15 cellular contexts compared by ENCODE assay signal in genomic region chr1:226365831-226366231, GRCh38.
A peak's percentile ranks its signal among the peaks of the same experiment; 100 is the strongest.
DNase-seq lines count a peak whose midpoint lies in the region; TF ChIP-seq lines count a peak whose summit lies in the region.
"Had no signal": no experiment of that assay in that cellular context is flagged by ENCODE, and none has a peak within 500 bp of the region (broad histone marks: within the 10 kb centered on the region; RNA-seq: fewer than 3 reads in every experiment).

No MANE protein-coding gene starts in this region.

- DNase-seq in ELR (ENCODE audit: low read depth) (peak; percentile 33), amniotic epithelial cell (ENCODE audit: low read depth) (peak; percentile 16), fibroblast of pulmonary artery (ENCODE audit: low read depth) (peak; percentile 34), smooth muscle cell of the brain vasculature (ENCODE audit: low read depth, low spot score) (peak; percentile 53), NCI-H446 treated with DMSO at 0.1 percent for 48 hours (lab: John Stamatoyannopoulos, UW) (no peak), AML-193 (lab: John Stamatoyannopoulos, UW) (no peak)
- no peak for DNase-seq in stimulated activated CD4-positive, alpha-beta T cell treated with anti-CD3 and anti-CD28 coated beads, Interleukin-4, amount 100 ng/mL, for 4 hours
- DNase-seq: activated CD4-positive, alpha-beta T cell treated with anti-CD3 and anti-CD28 coated beads, Interleukin-2, amount 50 U/mL, for 4 hours; activated naive CD8-positive, alpha-beta T cell treated with anti-CD3 and anti-CD28 coated beads for 36 hours; activated T-cell treated with anti-CD3 and anti-CD28 coated beads, Interleukin-2, amount 50 U/mL, for 24 hours; cerebellar nuclear complex; glutamatergic neuron; NCI-H1105 treated with DMSO at 0.1 percent for 48 hours; NCI-H748 treated with DMSO at 0.1 percent for 48 hours; stimulated activated CD4-positive, alpha-beta T cell treated with anti-CD3 and anti-CD28 coated beads, Interleukin-2, amount 100 ng/mL, for 24 hours had no signal

- no peak for TF ChIP-seq CTCF in fibroblast of pulmonary artery (IDR thresholded peaks at IDR 0.05; ENCODE audit: low read length, missing control alignments)

- H3K4me3 ChIP-seq in fibroblast of pulmonary artery (replicated peaks; ENCODE audit: low read depth, low read length), result no peak overlapping the region

Comparison
In these comparisons a context has a peak if more than half of its experiments do, and no peak if none do; other contexts are left out.
1. DNase-seq: peak in ELR (single experiment), amniotic epithelial cell (single experiment), fibroblast of pulmonary artery (single experiment) and smooth muscle cell of the brain vasculature (single experiment); none in stimulated activated CD4-positive, alpha-beta T cell treated with anti-CD3 and anti-CD28 coated beads, Interleukin-4, amount 100 ng/mL, for 4 hours (0 of 2), NCI-H446 treated with DMSO at 0.1 percent for 48 hours (single experiment) and AML-193 (0 of 2).